8 cellular contexts compared by ENCODE assay signal in the genomic region with DNA sequence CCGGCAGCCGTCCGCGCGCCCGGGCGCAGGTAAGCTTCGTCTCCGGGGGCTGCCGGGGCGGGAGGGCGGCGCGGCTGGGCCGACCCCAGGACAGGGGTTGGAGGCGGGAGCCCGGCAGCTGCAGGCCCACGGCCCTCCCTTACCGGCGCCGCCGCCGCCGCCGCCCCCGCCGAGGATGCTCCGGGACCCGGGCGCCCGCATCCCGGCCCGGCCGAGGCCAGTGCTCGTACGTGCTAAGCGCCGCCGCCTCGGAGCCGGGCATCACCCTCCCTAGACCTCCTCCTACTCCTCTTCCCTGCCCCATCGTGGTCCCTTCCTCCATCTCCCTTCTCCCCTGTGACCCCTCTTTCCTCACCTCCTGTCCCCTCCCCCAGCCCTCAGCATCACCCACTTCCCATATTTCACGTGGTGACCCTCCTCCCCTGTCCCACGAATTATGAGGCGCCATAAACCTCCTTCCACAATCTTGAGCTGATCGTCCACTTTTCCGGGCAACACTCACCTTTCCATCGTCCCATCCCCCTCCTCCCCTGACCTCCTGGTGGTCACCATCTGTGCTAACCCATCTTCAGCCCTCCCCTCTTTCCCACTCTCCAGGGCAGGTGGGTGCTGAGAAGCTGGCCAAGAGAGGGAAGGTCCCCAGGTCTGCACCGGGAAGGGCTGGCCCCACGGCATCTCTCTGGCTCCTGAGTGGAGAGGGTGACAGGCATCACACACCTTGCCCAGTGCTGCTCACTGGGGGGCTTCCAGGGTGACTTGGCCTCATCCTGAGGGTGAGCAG. TPM values are rescaled to one million over a fixed set of nuclear protein-coding genes. Genes with fewer than 3 reads are reported as not detected.
DNase-seq lines count a peak whose midpoint lies in the region; ATAC-seq, FAIRE-seq and TF ChIP-seq lines count a peak whose summit lies in the region.

No MANE protein-coding gene starts in this region.

- no peaks in the 10 kb centered on the region for H3K4me1 ChIP-seq in iPS-20b (ENCODE audit: insufficient read depth, low read length)
- peaks cover 6 to 26% (median 19%) of the 10 kb centered on the region in 4 donors for H3K4me1 ChIP-seq in stomach

- peaks cover 41% of the 10 kb centered on the region for H3K27me3 ChIP-seq in iPS-20b (ENCODE audit: insufficient read depth, low read length)
- peaks cover 0 to 6% (median 0%) of the 10 kb centered on the region in 3 donors for H3K27me3 ChIP-seq in stomach

- FAIRE-seq in RCC 7860 (lab: Jason Lieb, UNC) = no peak

- intact Hi-C loops in activated T-helper 1 cell treated with anti-CD3 and anti-CD28 coated beads, Interleukin-12 subunit alpha, Interleukin-12 subunit beta, Interleukin-2, Interleukin-4 antibody, amounts not matched to agents 30 ng/mL and 10 ng/mL and 1 ng/mL, durations not matched to agents 14 hours and 24 hours and 36 hours (cut with micrococcal nuclease) = loop anchor here (2.0 to 5.0 kb wide), 3 partner anchors 31 to 1488 kb away; a partner anchor contains a TSS
- intact Hi-C loops in stomach (cut with DNase I; ENCODE audit: low total_unique reads) = no loop called here

- no peak for TF ChIP-seq POLR2A in stomach (IDR thresholded peaks at IDR 0.05)

- H3K36me3 Mint-ChIP-seq in activated T-helper 1 cell treated with anti-CD3 and anti-CD28 coated beads, Interleukin-12 subunit alpha, Interleukin-12 subunit beta, Interleukin-2, Interleukin-4 antibody, amounts not matched to agents 30 ng/mL and 10 ng/mL and 1 ng/mL, durations not matched to agents 14 hours and 24 hours and 36 hours (ENCODE audit: low read depth) = peaks cover 20% of the 10 kb centered on the region

- H3K36me3 ChIP-seq in iPS-20b (ENCODE audit: insufficient read depth, low read depth, low read length) (peaks cover 8% of the 10 kb centered on the region; the same call in 1 of the 2 replicates), stomach (peaks cover 5 to 15% (median 13%) of the 10 kb centered on the region in 4 donors)

- no peak for TF ChIP-seq CTCF in stomach (IDR thresholded peaks at IDR 0.05)

- no peak for TF ChIP-seq EP300 in stomach (IDR thresholded peaks at IDR 0.05)

- peak overlapping the region; percentile 83 for H3K27ac Mint-ChIP-seq in activated T-helper 1 cell treated with anti-CD3 and anti-CD28 coated beads, Interleukin-12 subunit alpha, Interleukin-12 subunit beta, Interleukin-2, Interleukin-4 antibody, amounts not matched to agents 30 ng/mL and 10 ng/mL and 1 ng/mL, durations not matched to agents 14 hours and 24 hours and 36 hours

- DNase-seq in activated CD8-positive, alpha-beta memory T cell treated with anti-CD3 and anti-CD28 coated beads for 24 hours = peak; percentile 62
- DNase-seq in activated CD8-positive, alpha-beta memory T cell treated with anti-CD3 and anti-CD28 coated beads, Interleukin-2, amount 50 U/mL, for 48 hours = no peak
- DNase-seq in activated T-helper 1 cell treated with anti-CD3 and anti-CD28 coated beads, Interleukin-12 subunit alpha, Interleukin-12 subunit beta, Interleukin-2, Interleukin-4 antibody, amounts not matched to agents 30 ng/mL and 10 ng/mL and 1 ng/mL, durations not matched to agents 14 hours and 24 hours and 36 hours (ENCODE audit: low spot score) = no peak
- no peak for DNase-seq in stomach
- DNase-seq in Kasumi-1 (lab: John Stamatoyannopoulos, UW) = no peak
- no peak for DNase-seq in RCC 7860 (ENCODE audit: low spot score)

- no peaks in the 10 kb centered on the region for H3K9me3 ChIP-seq in iPS-20b (ENCODE audit: insufficient read depth, low read depth, low read length)
- no peaks in the 10 kb centered on the region for H3K9me3 ChIP-seq in stomach

- H3K4me3 Mint-ChIP-seq in activated T-helper 1 cell treated with anti-CD3 and anti-CD28 coated beads, Interleukin-12 subunit alpha, Interleukin-12 subunit beta, Interleukin-2, Interleukin-4 antibody, amounts not matched to agents 30 ng/mL and 10 ng/mL and 1 ng/mL, durations not matched to agents 14 hours and 24 hours and 36 hours = peak overlapping the region; percentile 91

- no peaks in the 10 kb centered on the region for H3K9me3 Mint-ChIP-seq in activated T-helper 1 cell treated with anti-CD3 and anti-CD28 coated beads, Interleukin-12 subunit alpha, Interleukin-12 subunit beta, Interleukin-2, Interleukin-4 antibody, amounts not matched to agents 30 ng/mL and 10 ng/mL and 1 ng/mL, durations not matched to agents 14 hours and 24 hours and 36 hours

- peak overlapping the region; percentile 76; the same call in 1 of the 2 replicates for H3K9ac ChIP-seq in iPS-20b (ENCODE audit: low read depth, low read length)

- WGBS in stomach, 5 donors = 6 to 14% (median 9%) methylated on average over 23 to 50 of the region's 50 CpGs

- ATAC-seq in HG03159 (IDR thresholded peaks at IDR 0.05; ENCODE audit: unreplicated experiment) = peak; percentile 8

- H3K4me3 ChIP-seq in iPS-20b (ENCODE audit: low read length) (peak overlapping the region; percentile 92), stomach (peak overlapping the region; percentile 62 to 70 (median 67))

- peaks cover 57% of the 10 kb centered on the region for H3K4me1 Mint-ChIP-seq in activated T-helper 1 cell treated with anti-CD3 and anti-CD28 coated beads, Interleukin-12 subunit alpha, Interleukin-12 subunit beta, Interleukin-2, Interleukin-4 antibody, amounts not matched to agents 30 ng/mL and 10 ng/mL and 1 ng/mL, durations not matched to agents 14 hours and 24 hours and 36 hours (ENCODE audit: low read depth)

- H3K27me3 Mint-ChIP-seq in activated T-helper 1 cell treated with anti-CD3 and anti-CD28 coated beads, Interleukin-12 subunit alpha, Interleukin-12 subunit beta, Interleukin-2, Interleukin-4 antibody, amounts not matched to agents 30 ng/mL and 10 ng/mL and 1 ng/mL, durations not matched to agents 14 hours and 24 hours and 36 hours (ENCODE audit: insufficient read depth) = peaks cover 16% of the 10 kb centered on the region

- H3K27ac ChIP-seq in iPS-20b (ENCODE audit: low read length) (no peak overlapping the region), stomach (peak overlapping the region in 4 of 5 donors; percentile 44 to 88 (median 66))

RNA-seq across cellular contexts. Expression of a gene that starts 0.6 kb away (rescaled TPM):
- total RNA-seq in activated T-helper 1 cell treated with anti-CD3 and anti-CD28 coated beads, Interleukin-12 subunit alpha, Interleukin-12 subunit beta, Interleukin-2, Interleukin-4 antibody, amounts not matched to agents 30 ng/mL and 10 ng/mL and 1 ng/mL, durations not matched to agents 14 hours and 24 hours and 36 hours = 23.4 and 23.5 TPM in 2 replicates
- 10 to 100 TPM in 2 of 5 donors, 1 to 10 TPM in 1, under 1 TPM in 2; 0.45 to 48.4 (median 6.1) TPM for total RNA-seq in stomach
- polyA plus RNA-seq in stomach = 1 to 10 TPM in 2 of 3 donors, under 1 TPM in 1; 0.93 to 6.0 (median 1.9) TPM

RNA-seq across cellular contexts. Expression of a gene that starts 53.9 kb away (rescaled TPM):
- total RNA-seq in activated T-helper 1 cell treated with anti-CD3 and anti-CD28 coated beads, Interleukin-12 subunit alpha, Interleukin-12 subunit beta, Interleukin-2, Interleukin-4 antibody, amounts not matched to agents 30 ng/mL and 10 ng/mL and 1 ng/mL, durations not matched to agents 14 hours and 24 hours and 36 hours = 43.8 and 44.5 TPM in 2 replicates
- 10 to 100 TPM; 12.3 to 46.1 (median 42.7) TPM for total RNA-seq in stomach
- 10 to 100 TPM; 10.3 to 15.1 (median 13.4) TPM for polyA plus RNA-seq in stomach

RNA-seq across cellular contexts. Expression of a gene that starts 54.0 kb away (rescaled TPM):
- 29.2 and 34.8 TPM in 2 replicates for total RNA-seq in activated T-helper 1 cell treated with anti-CD3 and anti-CD28 coated beads, Interleukin-12 subunit alpha, Interleukin-12 subunit beta, Interleukin-2, Interleukin-4 antibody, amounts not matched to agents 30 ng/mL and 10 ng/mL and 1 ng/mL, durations not matched to agents 14 hours and 24 hours and 36 hours
- total RNA-seq in stomach = 10 to 100 TPM in 3 of 5 donors, 1 to 10 TPM in 2; 4.0 to 64.2 (median 10.8) TPM
- 10 to 100 TPM in 1 of 3 donors, 1 to 10 TPM in 2; 6.8 to 16.2 (median 9.2) TPM for polyA plus RNA-seq in stomach
